Comparison of ENCODE assay signal across 8 cellular contexts in genomic region chr1:54335396-54336056, GRCh38.
A peak's percentile ranks its signal among the peaks of the same experiment; 100 is the strongest.
DNase-seq lines count a peak whose midpoint lies in the region; ATAC-seq, FAIRE-seq and TF ChIP-seq lines count a peak whose summit lies in the region.

No MANE protein-coding gene starts in this region.

- H3K27me3 Mint-ChIP-seq in nephron progenitor cell (ENCODE audit: low read depth, poor library complexity), result no peaks in the 10 kb centered on the region

- H3K36me3 Mint-ChIP-seq in nephron progenitor cell (ENCODE audit: low read depth), result peaks cover 16% of the 10 kb centered on the region

- peak; percentile 96 for DNase-seq in AG10803 (ENCODE audit: low read depth)
- DNase-seq in RCC 7860 (ENCODE audit: low spot score), result peak; percentile 93
- DNase-seq in esophagus squamous epithelium (lab: John Stamatoyannopoulos, UW), result no peak
- no peak for DNase-seq in nephron progenitor cell
- no peak for DNase-seq in NCI-H345 (lab: John Stamatoyannopoulos, UW)
- DNase-seq in activated effector memory CD4-positive, alpha-beta T cell treated with Interleukin-2 at 50 U/mL for 16 hours, result no peak

- intact Hi-C loops in esophagus squamous epithelium (cut with DNase I), result no loop called here

- TF ChIP-seq CTCF in AG10803 (conservative IDR thresholded peaks at IDR 0.05; ENCODE audit: low read length) (no peak), esophagus squamous epithelium (IDR thresholded peaks at IDR 0.05) (no peak), nephron progenitor cell (IDR thresholded peaks at IDR 0.05) (no peak)

- peak; percentile 92 for FAIRE-seq in RCC 7860 (lab: Jason Lieb, UNC)

- ATAC-seq in GM19467 (IDR thresholded peaks at IDR 0.05; ENCODE audit: unreplicated experiment), result no peak
- no peak for ATAC-seq in HG03432 (IDR thresholded peaks at IDR 0.05; ENCODE audit: unreplicated experiment)

- H3K27me3 ChIP-seq in esophagus squamous epithelium, result no peaks in the 10 kb centered on the region

- no peaks in the 10 kb centered on the region for H3K9me3 Mint-ChIP-seq in nephron progenitor cell

- H3K4me3 ChIP-seq in AG10803 (ENCODE audit: low read length) (peak overlapping the region; percentile 59), esophagus squamous epithelium (peak overlapping the region in 2 of 4 donors; percentile 11 to 51)

- no peak for TF ChIP-seq POLR2A in esophagus squamous epithelium (IDR thresholded peaks at IDR 0.05)

- H3K9me3 ChIP-seq in esophagus squamous epithelium, result no peaks in the 10 kb centered on the region

- peak overlapping the region; percentile 70 to 92 (median 86) for H3K27ac ChIP-seq in esophagus squamous epithelium

- H3K4me1 Mint-ChIP-seq in nephron progenitor cell, result peaks cover 92% of the 10 kb centered on the region

- H3K27ac Mint-ChIP-seq in nephron progenitor cell, result peak overlapping the region; percentile 99

- no peaks in the 10 kb centered on the region for H3K36me3 ChIP-seq in esophagus squamous epithelium

- WGBS in esophagus squamous epithelium, 2 donors, result 17 to 25% methylated on average over 14 to 15 of the region's 15 CpGs

- peak overlapping the region; percentile 62 for H3K4me3 Mint-ChIP-seq in nephron progenitor cell

- peaks cover 34 to 84% (median 58%) of the 10 kb centered on the region in 3 donors for H3K4me1 ChIP-seq in esophagus squamous epithelium

Comparison
In these comparisons a context has a peak if more than half of its experiments do, and no peak if none do; other contexts are left out.
1. DNase-seq: peak in AG10803 (single experiment) and RCC 7860 (single experiment); none in esophagus squamous epithelium (single experiment), nephron progenitor cell (single experiment), NCI-H345 (single experiment) and activated effector memory CD4-positive, alpha-beta T cell treated with Interleukin-2 at 50 U/mL for 16 hours (single experiment).